ENCODE assay signal across 1 cellular context in genomic region chr2:229917793-229918192, GRCh38.
TF ChIP-seq lines count a peak whose summit lies in the region.

No MANE protein-coding gene starts in this region.

TF ChIP-seq in HepG2, 621 proteins besides CTCF, POLR2A, EP300 and RAD21 (continued from another document):
- TF ChIP-seq FOXO4 (CRISPR knock-in tag; conservative IDR thresholded peaks at IDR 0.05): 0 out of 2 replicates have a peak, but pooled peaks have one; percentile 62
